8 cellular contexts compared by ENCODE assay signal in the genomic region with DNA sequence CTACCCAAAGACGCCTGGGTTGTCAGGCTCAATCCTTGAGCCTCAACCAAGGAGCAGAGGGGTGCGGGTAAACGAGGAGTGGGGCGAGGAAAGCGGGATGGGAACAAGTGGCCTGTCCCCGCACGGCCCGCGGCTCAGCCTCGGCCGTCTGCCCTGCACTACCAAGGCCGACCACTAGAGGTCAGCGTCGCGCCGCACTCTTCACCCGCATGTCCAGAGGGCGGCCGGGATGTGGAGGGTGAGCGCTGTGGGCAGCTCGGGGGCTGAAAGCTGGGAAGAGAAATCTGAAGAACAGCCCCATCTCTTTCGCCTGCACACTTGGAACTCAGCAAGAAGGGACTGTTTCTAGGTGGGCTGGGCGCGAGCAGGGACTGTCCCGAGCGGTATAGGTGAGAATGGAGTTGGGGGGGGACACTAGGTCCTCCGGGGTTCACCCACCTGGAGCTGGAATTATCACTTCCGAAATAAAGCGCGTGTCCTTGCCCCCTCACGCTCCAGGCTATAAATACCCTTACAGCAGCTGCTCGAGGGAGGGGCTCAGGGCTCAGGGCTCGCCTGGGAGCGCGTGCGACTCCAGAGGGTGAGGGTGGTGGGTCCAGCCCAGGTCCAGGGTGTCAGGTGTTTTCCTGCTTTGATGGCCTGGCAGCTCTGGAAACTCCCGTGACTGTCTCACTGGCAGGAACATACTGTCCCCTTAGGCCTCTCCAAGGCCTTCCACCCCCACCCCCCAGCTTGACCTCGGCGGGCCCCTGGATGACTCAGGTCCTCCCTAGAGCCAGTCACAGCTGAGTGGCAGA. TPM values are rescaled to one million over a fixed set of nuclear protein-coding genes. Genes with fewer than 3 reads are reported as not detected.
DNase-seq lines count a peak whose midpoint lies in the region; ATAC-seq and TF ChIP-seq lines count a peak whose summit lies in the region.

No MANE protein-coding gene starts in this region.

- peak overlapping the region; percentile 77 for H3K4me3 ChIP-seq in colonic mucosa

- peaks cover 3% of the 10 kb centered on the region for H3K4me1 ChIP-seq in colonic mucosa

- H3K27ac ChIP-seq in colonic mucosa = peak overlapping the region; percentile 45

- no peaks in the 10 kb centered on the region for H3K36me3 ChIP-seq in colonic mucosa

- H3K9me3 ChIP-seq in colonic mucosa = no peaks in the 10 kb centered on the region

- peak overlapping the region; percentile 82 to 92 for H3K9ac ChIP-seq in colonic mucosa (ENCODE audit: low read depth in 2 of 2, low read length in 2 of 2)

- no peaks in the 10 kb centered on the region for H3K27me3 ChIP-seq in colonic mucosa

- intact Hi-C loops in colonic mucosa (cut with DNase I) (loop anchor here (5.0 kb wide), 2 partner anchors 66 to 111 kb away; no protein-coding TSS in a partner anchor), left colon (cut with DNase I, micrococcal nuclease) (loop anchor here in 1 of 2 donors (5.0 kb wide), 1 partner anchor 111 kb away; no protein-coding TSS in a partner anchor)

- ATAC-seq in HG02884 (IDR thresholded peaks at IDR 0.05; ENCODE audit: unreplicated experiment) (peak; percentile 49), left colon (peak; percentile 89)

- DNase-seq in SKM-1 treated with dmso at 0.1 percent for 144 hours (lab: John Stamatoyannopoulos, UW; ENCODE audit: unreplicated experiment) (peak; percentile 49), SKM-1 (lab: John Stamatoyannopoulos, UW; ENCODE audit: unreplicated experiment) (no peak), NCI-H2107 (lab: John Stamatoyannopoulos, UW) (peak; percentile 75), colonic mucosa (peak; percentile 89), left colon (peak; percentile 57 to 87)
- DNase-seq in activated CD4-positive, alpha-beta T cell treated with anti-CD3 and anti-CD28 coated beads for 4 hours = peak; percentile 65 to 73
- DNase-seq in stimulated activated CD4-positive, alpha-beta T cell treated with anti-CD3 and anti-CD28 coated beads, Interleukin-1b, Interleukin-23, amount 100 ng/mL, for 24 hours (ENCODE audit: low read depth in 4 of 4, low spot score in 1 of 4) = peak; percentile 56 to 69 (median 60)

- peak; percentile 100 for TF ChIP-seq CTCF in colonic mucosa (IDR thresholded peaks at IDR 0.05)

RNA-seq across cellular contexts. Expression of a gene that starts 9.8 kb away (rescaled TPM):
- total RNA-seq in colonic mucosa (under 1 TPM; 0.27 to 0.42 TPM), left colon (under 1 TPM in 1 of 2 donors, not detected in 1; 0.22 TPM)

RNA-seq across cellular contexts. Expression of a gene that starts 14.6 kb away (rescaled TPM):
- total RNA-seq in colonic mucosa (under 1 TPM; 0.05 to 0.29 TPM), left colon (under 1 TPM in 1 of 2 donors, not detected in 1; 0.11 TPM)

RNA-seq across cellular contexts. Expression of a gene that starts 31.3 kb away (rescaled TPM):
- total RNA-seq in colonic mucosa = under 1 TPM in 1 of 2 donors, not detected in 1; 0.15 TPM
- total RNA-seq in left colon = under 1 TPM; 0.15 to 0.25 TPM

RNA-seq across cellular contexts. Expression of a gene that starts 38.3 kb away (rescaled TPM):
- 10 to 100 TPM; 34.8 to 40.8 TPM for total RNA-seq in colonic mucosa
- 10 to 100 TPM; 49.2 to 51.9 TPM for total RNA-seq in left colon
